1 cellular context compared by ENCODE assay signal in genomic region chr19:2269244-2270156, GRCh38.
TF ChIP-seq lines count a peak whose summit lies in the region.

No MANE protein-coding gene starts in this region.

TF ChIP-seq in HepG2, 621 proteins besides CTCF, POLR2A, EP300 and RAD21 (continued from another document and continues in another):
- 0 out of 2 replicates have a peak, but pooled peaks have one; percentile 57 for TF ChIP-seq ZUFSP (CRISPR knock-in tag; IDR thresholded peaks at IDR 0.05; ENCODE audit: borderline replicate concordance)
- no peak for TF ChIP-seq ADNP (CRISPR knock-in tag; IDR thresholded peaks at IDR 0.05)
- TF ChIP-seq THRA (CRISPR knock-in tag; IDR thresholded peaks at IDR 0.05; ENCODE audit: borderline replicate concordance) = peak; percentile 85
- TF ChIP-seq CHD2 (IDR thresholded peaks at IDR 0.05; ENCODE audit: low read depth, low read length) = peak; percentile 45; the same call in 1 of the 2 replicates
- no peak; the same call in 1 of the 2 replicates for TF ChIP-seq PAX8 (CRISPR knock-in tag; IDR thresholded peaks at IDR 0.05; ENCODE audit: borderline replicate concordance)
- 0 out of 2 replicates have a peak, but pooled peaks have one; percentile 21 for TF ChIP-seq ZNF740 (CRISPR knock-in tag; IDR thresholded peaks at IDR 0.05)
- no peak for TF ChIP-seq ZNF691 (CRISPR knock-in tag; IDR thresholded peaks at IDR 0.05; ENCODE audit: borderline replicate concordance, low read depth)
- no peak for TF ChIP-seq HOMEZ (CRISPR knock-in tag; IDR thresholded peaks at IDR 0.05; ENCODE audit: low read depth)
- peak; percentile 38; the same call in 1 of the 2 replicates for TF ChIP-seq IRF2 (CRISPR knock-in tag; IDR thresholded peaks at IDR 0.05)
- TF ChIP-seq, protein P1, sequence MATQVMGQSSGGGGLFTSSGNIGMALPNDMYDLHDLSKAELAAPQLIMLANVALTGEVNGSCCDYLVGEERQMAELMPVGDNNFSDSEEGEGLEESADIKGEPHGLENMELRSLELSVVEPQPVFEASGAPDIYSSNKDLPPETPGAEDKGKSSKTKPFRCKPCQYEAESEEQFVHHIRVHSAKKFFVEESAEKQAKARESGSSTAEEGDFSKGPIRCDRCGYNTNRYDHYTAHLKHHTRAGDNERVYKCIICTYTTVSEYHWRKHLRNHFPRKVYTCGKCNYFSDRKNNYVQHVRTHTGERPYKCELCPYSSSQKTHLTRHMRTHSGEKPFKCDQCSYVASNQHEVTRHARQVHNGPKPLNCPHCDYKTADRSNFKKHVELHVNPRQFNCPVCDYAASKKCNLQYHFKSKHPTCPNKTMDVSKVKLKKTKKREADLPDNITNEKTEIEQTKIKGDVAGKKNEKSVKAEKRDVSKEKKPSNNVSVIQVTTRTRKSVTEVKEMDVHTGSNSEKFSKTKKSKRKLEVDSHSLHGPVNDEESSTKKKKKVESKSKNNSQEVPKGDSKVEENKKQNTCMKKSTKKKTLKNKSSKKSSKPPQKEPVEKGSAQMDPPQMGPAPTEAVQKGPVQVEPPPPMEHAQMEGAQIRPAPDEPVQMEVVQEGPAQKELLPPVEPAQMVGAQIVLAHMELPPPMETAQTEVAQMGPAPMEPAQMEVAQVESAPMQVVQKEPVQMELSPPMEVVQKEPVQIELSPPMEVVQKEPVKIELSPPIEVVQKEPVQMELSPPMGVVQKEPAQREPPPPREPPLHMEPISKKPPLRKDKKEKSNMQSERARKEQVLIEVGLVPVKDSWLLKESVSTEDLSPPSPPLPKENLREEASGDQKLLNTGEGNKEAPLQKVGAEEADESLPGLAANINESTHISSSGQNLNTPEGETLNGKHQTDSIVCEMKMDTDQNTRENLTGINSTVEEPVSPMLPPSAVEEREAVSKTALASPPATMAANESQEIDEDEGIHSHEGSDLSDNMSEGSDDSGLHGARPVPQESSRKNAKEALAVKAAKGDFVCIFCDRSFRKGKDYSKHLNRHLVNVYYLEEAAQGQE (IDR thresholded peaks at IDR 0.05; ENCODE audit: borderline replicate concordance in 1 of 2, low read depth in 1 of 2, low read length in 2 of 2) = peak in 1 of 2 experiments; percentile 55; a peak in 1 of 4 replicates
- TF ChIP-seq MEIS2 (CRISPR knock-in tag; IDR thresholded peaks at IDR 0.05) = peak; percentile 81
- TF ChIP-seq MEIS1 (CRISPR knock-in tag; IDR thresholded peaks at IDR 0.05; ENCODE audit: borderline replicate concordance) = 0 out of 2 replicates have a peak, but pooled peaks have one; percentile 31
- TF ChIP-seq KDM5A (IDR thresholded peaks at IDR 0.05; ENCODE audit: borderline replicate concordance, low read length) = peak; percentile 70; the same call in 1 of the 2 replicates
- TF ChIP-seq ZNF761 (CRISPR knock-in tag; conservative IDR thresholded peaks at IDR 0.05) = 0 out of 2 replicates have a peak, but pooled peaks have one; percentile 47
- peak; percentile 62; the same call in 1 of the 2 replicates for TF ChIP-seq AHR (CRISPR knock-in tag; IDR thresholded peaks at IDR 0.05)
- peak; percentile 50; the same call in 1 of the 2 replicates for TF ChIP-seq ZSCAN25 (CRISPR knock-in tag; IDR thresholded peaks at IDR 0.05)
- TF ChIP-seq ZNF441 (CRISPR knock-in tag; IDR thresholded peaks at IDR 0.05; ENCODE audit: borderline replicate concordance) = peak; percentile 36; the same call in 1 of the 2 replicates
- TF ChIP-seq NFKB2 (CRISPR knock-in tag; IDR thresholded peaks at IDR 0.05; ENCODE audit: borderline replicate concordance) = peak; percentile 72; the same call in 1 of the 2 replicates
- TF ChIP-seq CREB3 (CRISPR knock-in tag; IDR thresholded peaks at IDR 0.05) = no peak
- TF ChIP-seq ZNF382 (CRISPR knock-in tag; IDR thresholded peaks at IDR 0.05; ENCODE audit: borderline replicate concordance) = no peak
- TF ChIP-seq ZMYM2 (CRISPR knock-in tag; IDR thresholded peaks at IDR 0.05) = 0 out of 2 replicates have a peak, but pooled peaks have one; percentile 33
- no peak for TF ChIP-seq ZNF138 (CRISPR knock-in tag; IDR thresholded peaks at IDR 0.05; ENCODE audit: low read depth)
- no peak for TF ChIP-seq SOX6 (IDR thresholded peaks at IDR 0.05)
- TF ChIP-seq SOX6 (CRISPR knock-in tag; IDR thresholded peaks at IDR 0.05) = no peak; the same call in 1 of the 2 replicates
- peak; percentile 25; the same call in 1 of the 2 replicates for TF ChIP-seq ZNF33B (CRISPR knock-in tag; IDR thresholded peaks at IDR 0.05)
- TF ChIP-seq RFXANK (CRISPR knock-in tag; IDR thresholded peaks at IDR 0.05) = peak; percentile 39; the same call in 1 of the 2 replicates
- TF ChIP-seq SIN3A (IDR thresholded peaks at IDR 0.05; ENCODE audit: borderline replicate concordance, low read depth, low read length) = peak; percentile 51; the same call in 1 of the 2 replicates
- peak; percentile 47; the same call in 1 of the 2 replicates for TF ChIP-seq FOXO1 (CRISPR knock-in tag; IDR thresholded peaks at IDR 0.05)
- 0 out of 2 replicates have a peak, but pooled peaks have one; percentile 14 for TF ChIP-seq ZNF546 (CRISPR knock-in tag; conservative IDR thresholded peaks at IDR 0.05)
- TF ChIP-seq YEATS2 (CRISPR knock-in tag; IDR thresholded peaks at IDR 0.05; ENCODE audit: borderline replicate concordance) = peak; percentile 82; the same call in 1 of the 2 replicates
- TF ChIP-seq CEBPG (CRISPR knock-in tag; IDR thresholded peaks at IDR 0.05) = peak; percentile 13; the same call in 1 of the 2 replicates
- peak; percentile 75; the same call in 1 of the 2 replicates for TF ChIP-seq ELF3 (CRISPR knock-in tag; IDR thresholded peaks at IDR 0.05)
- peak; percentile 82 for TF ChIP-seq THAP11 (CRISPR knock-in tag; IDR thresholded peaks at IDR 0.05)
- TF ChIP-seq ZNF567 (CRISPR knock-in tag; IDR thresholded peaks at IDR 0.05; ENCODE audit: borderline replicate concordance) = 0 out of 2 replicates have a peak, but pooled peaks have one; percentile 49
- TF ChIP-seq GTF2F1 (IDR thresholded peaks at IDR 0.05; ENCODE audit: low read length) = peak; percentile 99
- no peak for TF ChIP-seq HNF4G (IDR thresholded peaks at IDR 0.05; ENCODE audit: borderline replicate concordance, low read depth, low read length)
- TF ChIP-seq HNF4G (CRISPR knock-in tag; IDR thresholded peaks at IDR 0.05; ENCODE audit: borderline replicate concordance, low read depth) = no peak; the same call in 1 of the 2 replicates
- peak; percentile 68; the same call in 1 of the 2 replicates for TF ChIP-seq ZNF790 (CRISPR knock-in tag; IDR thresholded peaks at IDR 0.05; ENCODE audit: borderline replicate concordance)
- TF ChIP-seq U2AF1 (optimal IDR thresholded peaks at IDR 0.05; ENCODE audit: low read depth, low read length) = peak; percentile 43
- TF ChIP-seq BRCA1 (CRISPR knock-in tag; IDR thresholded peaks at IDR 0.05) = 0 out of 2 replicates have a peak, but pooled peaks have one; percentile 40
- peak; percentile 22; the same call in 1 of the 2 replicates for TF ChIP-seq SUZ12 (IDR thresholded peaks at IDR 0.05; ENCODE audit: low read depth, low read length)
- peak; percentile 72 for TF ChIP-seq ZSCAN31 (CRISPR knock-in tag; IDR thresholded peaks at IDR 0.05; ENCODE audit: low read depth)
- TF ChIP-seq, protein P2, sequence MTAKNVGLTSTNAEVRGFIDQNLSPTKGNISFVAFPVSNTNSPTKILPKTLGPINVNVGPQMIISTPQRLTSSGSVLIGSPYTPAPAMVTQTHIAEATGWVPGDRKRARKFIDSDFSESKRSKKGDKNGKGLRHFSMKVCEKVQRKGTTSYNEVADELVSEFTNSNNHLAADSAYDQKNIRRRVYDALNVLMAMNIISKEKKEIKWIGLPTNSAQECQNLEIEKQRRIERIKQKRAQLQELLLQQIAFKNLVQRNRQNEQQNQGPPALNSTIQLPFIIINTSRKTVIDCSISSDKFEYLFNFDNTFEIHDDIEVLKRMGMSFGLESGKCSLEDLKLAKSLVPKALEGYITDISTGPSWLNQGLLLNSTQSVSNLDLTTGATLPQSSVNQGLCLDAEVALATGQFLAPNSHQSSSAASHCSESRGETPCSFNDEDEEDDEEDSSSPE (CRISPR knock-in tag; IDR thresholded peaks at IDR 0.05) = peak; percentile 69
- TF ChIP-seq ETS1 (CRISPR knock-in tag; IDR thresholded peaks at IDR 0.05) = peak; percentile 46; the same call in 1 of the 2 replicates
- peak; percentile 72; the same call in 1 of the 2 replicates for TF ChIP-seq ZNF235 (CRISPR knock-in tag; IDR thresholded peaks at IDR 0.05; ENCODE audit: borderline replicate concordance)
- TF ChIP-seq ZNF335 (CRISPR knock-in tag; IDR thresholded peaks at IDR 0.05) = 0 out of 2 replicates have a peak, but pooled peaks have one; percentile 58
- no peak for TF ChIP-seq TEAD2 (CRISPR knock-in tag; IDR thresholded peaks at IDR 0.05)
- TF ChIP-seq ZNF350 (CRISPR knock-in tag; IDR thresholded peaks at IDR 0.05; ENCODE audit: borderline replicate concordance, low read depth) = peak; percentile 39; the same call in 1 of the 2 replicates
- TF ChIP-seq ZEB1 (IDR thresholded peaks at IDR 0.05; ENCODE audit: insufficient replicate concordance, low read depth) = peak; percentile 51
- no peak for TF ChIP-seq HNF4A (CRISPR knock-in tag; IDR thresholded peaks at IDR 0.05)
